2 cellular contexts compared by ENCODE assay signal in the genomic region with DNA sequence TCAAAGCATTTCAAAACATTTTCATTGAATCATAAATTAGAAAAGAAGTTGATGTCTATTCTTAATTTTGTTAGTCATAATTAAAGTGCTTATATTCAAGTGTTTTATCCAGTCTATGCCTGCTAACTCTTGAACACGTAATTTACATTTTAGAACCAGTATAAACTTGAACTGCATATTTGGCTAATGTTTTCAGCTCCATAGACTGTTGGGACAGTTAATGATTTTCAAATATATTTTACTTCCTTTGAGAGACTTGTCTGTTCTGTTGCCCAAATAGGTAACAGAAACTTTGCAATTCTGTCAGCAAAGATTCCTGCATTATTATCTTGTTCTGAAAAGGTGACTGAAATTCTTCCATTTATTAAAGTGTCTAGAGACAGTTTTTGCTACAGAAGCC.
TF ChIP-seq lines count a peak whose summit lies in the region.

No MANE protein-coding gene starts in this region.

TF ChIP-seq in A549, 52 proteins besides CTCF, POLR2A, EP300 and RAD21 (continued from another document):
- TF ChIP-seq MAZ (IDR thresholded peaks at IDR 0.05; ENCODE audit: borderline replicate concordance, low read depth, low read length) (no peak), GATA3 (IDR thresholded peaks at IDR 0.05; ENCODE audit: borderline replicate concordance) (no peak)
- TF ChIP-seq, protein P1, sequence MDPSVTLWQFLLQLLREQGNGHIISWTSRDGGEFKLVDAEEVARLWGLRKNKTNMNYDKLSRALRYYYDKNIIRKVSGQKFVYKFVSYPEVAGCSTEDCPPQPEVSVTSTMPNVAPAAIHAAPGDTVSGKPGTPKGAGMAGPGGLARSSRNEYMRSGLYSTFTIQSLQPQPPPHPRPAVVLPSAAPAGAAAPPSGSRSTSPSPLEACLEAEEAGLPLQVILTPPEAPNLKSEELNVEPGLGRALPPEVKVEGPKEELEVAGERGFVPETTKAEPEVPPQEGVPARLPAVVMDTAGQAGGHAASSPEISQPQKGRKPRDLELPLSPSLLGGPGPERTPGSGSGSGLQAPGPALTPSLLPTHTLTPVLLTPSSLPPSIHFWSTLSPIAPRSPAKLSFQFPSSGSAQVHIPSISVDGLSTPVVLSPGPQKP (IDR thresholded peaks at IDR 0.05; ENCODE audit: low read depth, low read length) = no peak

TF ChIP-seq in neural cell, 6 proteins besides CTCF, POLR2A, EP300 and RAD21:
- TF ChIP-seq SMC3 (conservative IDR thresholded peaks at IDR 0.05; ENCODE audit: poor library complexity) = no peak
- TF ChIP-seq POLR2AphosphoS5 (IDR thresholded peaks at IDR 0.05) = no peak
- no peak for TF ChIP-seq MXI1 (conservative IDR thresholded peaks at IDR 0.05; ENCODE audit: poor library complexity, severe bottlenecking)
- no peak for TF ChIP-seq EZH2 (IDR thresholded peaks at IDR 0.05; ENCODE audit: borderline replicate concordance, insufficient read depth, low read length, poor library complexity, severe bottlenecking)
- TF ChIP-seq TAF1 (IDR thresholded peaks at IDR 0.05; ENCODE audit: low read depth) = no peak
- TF ChIP-seq, protein P2, sequence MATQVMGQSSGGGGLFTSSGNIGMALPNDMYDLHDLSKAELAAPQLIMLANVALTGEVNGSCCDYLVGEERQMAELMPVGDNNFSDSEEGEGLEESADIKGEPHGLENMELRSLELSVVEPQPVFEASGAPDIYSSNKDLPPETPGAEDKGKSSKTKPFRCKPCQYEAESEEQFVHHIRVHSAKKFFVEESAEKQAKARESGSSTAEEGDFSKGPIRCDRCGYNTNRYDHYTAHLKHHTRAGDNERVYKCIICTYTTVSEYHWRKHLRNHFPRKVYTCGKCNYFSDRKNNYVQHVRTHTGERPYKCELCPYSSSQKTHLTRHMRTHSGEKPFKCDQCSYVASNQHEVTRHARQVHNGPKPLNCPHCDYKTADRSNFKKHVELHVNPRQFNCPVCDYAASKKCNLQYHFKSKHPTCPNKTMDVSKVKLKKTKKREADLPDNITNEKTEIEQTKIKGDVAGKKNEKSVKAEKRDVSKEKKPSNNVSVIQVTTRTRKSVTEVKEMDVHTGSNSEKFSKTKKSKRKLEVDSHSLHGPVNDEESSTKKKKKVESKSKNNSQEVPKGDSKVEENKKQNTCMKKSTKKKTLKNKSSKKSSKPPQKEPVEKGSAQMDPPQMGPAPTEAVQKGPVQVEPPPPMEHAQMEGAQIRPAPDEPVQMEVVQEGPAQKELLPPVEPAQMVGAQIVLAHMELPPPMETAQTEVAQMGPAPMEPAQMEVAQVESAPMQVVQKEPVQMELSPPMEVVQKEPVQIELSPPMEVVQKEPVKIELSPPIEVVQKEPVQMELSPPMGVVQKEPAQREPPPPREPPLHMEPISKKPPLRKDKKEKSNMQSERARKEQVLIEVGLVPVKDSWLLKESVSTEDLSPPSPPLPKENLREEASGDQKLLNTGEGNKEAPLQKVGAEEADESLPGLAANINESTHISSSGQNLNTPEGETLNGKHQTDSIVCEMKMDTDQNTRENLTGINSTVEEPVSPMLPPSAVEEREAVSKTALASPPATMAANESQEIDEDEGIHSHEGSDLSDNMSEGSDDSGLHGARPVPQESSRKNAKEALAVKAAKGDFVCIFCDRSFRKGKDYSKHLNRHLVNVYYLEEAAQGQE (IDR thresholded peaks at IDR 0.05; ENCODE audit: borderline replicate concordance) = no peak
